In the genomic region with DNA sequence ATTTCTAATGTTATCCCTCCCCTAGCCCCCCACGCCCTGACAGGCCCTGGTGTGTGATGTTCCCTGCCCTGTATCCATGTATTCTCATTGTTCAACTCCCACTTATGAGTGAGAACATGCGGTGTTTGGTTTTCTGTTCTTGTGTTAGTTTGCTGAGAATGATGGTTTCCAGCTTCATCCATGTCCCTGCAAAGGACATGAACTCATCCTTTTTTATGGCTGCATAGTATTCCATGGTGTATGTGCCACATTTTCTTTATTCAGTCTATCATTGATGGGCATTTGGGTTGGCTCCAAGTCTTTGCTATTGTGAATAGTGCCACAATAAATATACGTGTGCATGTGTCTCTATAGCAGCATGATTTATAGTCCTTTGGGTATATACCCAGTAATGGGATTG, we compare ENCODE assay signal across 1 cellular context. TPM values are rescaled to one million over a fixed set of nuclear protein-coding genes. Genes with fewer than 3 reads are reported as not detected.
"Had no signal": no experiment of that assay in that cellular context is flagged by ENCODE, and none has a peak within 500 bp of the region (broad histone marks: within the 10 kb centered on the region; RNA-seq: fewer than 3 reads in every experiment).

No MANE protein-coding gene starts in this region.

RNA-seq across cellular contexts. Expression of a gene that starts 45.9 kb away (rescaled TPM):
- polyA plus RNA-seq: HepG2 had no signal
